ENCODE assay signal across 30 cellular contexts in the genomic region with DNA sequence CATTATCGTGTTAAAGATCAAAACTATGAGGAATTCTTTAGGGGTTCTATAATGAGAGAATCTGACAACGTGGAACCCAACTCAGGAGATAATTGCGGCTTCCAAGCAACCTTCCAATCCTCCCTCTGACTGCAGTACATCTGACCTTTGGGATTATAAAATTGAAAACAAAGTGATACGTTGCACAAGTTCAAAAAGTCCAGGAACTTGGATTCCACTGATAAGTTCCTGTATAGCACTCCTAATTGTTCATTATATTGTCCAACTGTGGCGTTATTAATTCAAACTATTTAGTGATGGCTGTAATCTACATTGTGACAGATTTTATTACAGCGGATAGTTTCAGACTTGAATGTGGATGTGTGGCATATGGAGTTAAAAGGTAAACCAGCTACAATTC. TPM values are rescaled to one million over a fixed set of nuclear protein-coding genes. Genes with fewer than 3 reads are reported as not detected.
"Had no signal": no experiment of that assay in that cellular context is flagged by ENCODE, and none has a peak within 500 bp of the region (broad histone marks: within the 10 kb centered on the region; RNA-seq: fewer than 3 reads in every experiment).

No MANE protein-coding gene starts in this region.

- FAIRE-seq: colon, endometrium, endothelial cell of umbilical vein, frontal cortex had no signal

- H3K4me3 ChIP-seq: colonic mucosa, coronary artery, dorsolateral prefrontal cortex, esophagus muscularis mucosa, esophagus squamous epithelium, gastrocnemius medialis, gastroesophageal sphincter, heart left ventricle, heart right ventricle had no signal

- H3K27me3 ChIP-seq: colonic mucosa, esophagus muscularis mucosa, esophagus squamous epithelium, foreskin keratinocyte, gastrocnemius medialis, gastroesophageal sphincter, heart left ventricle, heart right ventricle had no signal

- H3K36me3 ChIP-seq: colonic mucosa, esophagus muscularis mucosa, esophagus squamous epithelium, gastrocnemius medialis, gastroesophageal sphincter, heart left ventricle, heart right ventricle had no signal

- H3K27me3 Mint-ChIP-seq: dendritic cell treated with granulocyte-macrophage colony-stimulating factor and Interleukin-4, amounts not matched to agents 40 ng/mL and 50 ng/mL, for 4 days; effector memory CD8-positive, alpha-beta T cell had no signal

- H3K27ac Mint-ChIP-seq: dendritic cell treated with granulocyte-macrophage colony-stimulating factor and Interleukin-4, amounts not matched to agents 40 ng/mL and 50 ng/mL, for 4 days; effector memory CD8-positive, alpha-beta T cell; endodermal cell had no signal

- H3K4me3 Mint-ChIP-seq: dendritic cell treated with granulocyte-macrophage colony-stimulating factor and Interleukin-4, amounts not matched to agents 40 ng/mL and 50 ng/mL, for 4 days; effector memory CD8-positive, alpha-beta T cell; endodermal cell had no signal

- H3K9me3 ChIP-seq: colonic mucosa, esophagus muscularis mucosa, esophagus squamous epithelium, gastrocnemius medialis, gastroesophageal sphincter, heart left ventricle had no signal

- H3K27ac ChIP-seq: colonic mucosa, coronary artery, dorsolateral prefrontal cortex, epithelial cell of prostate, esophagus muscularis mucosa, esophagus squamous epithelium, foreskin keratinocyte, gastrocnemius medialis, gastroesophageal sphincter, heart left ventricle, heart right ventricle had no signal

- H3K9me3 Mint-ChIP-seq: endodermal cell had no signal

- DNase-seq: colonic mucosa; cortex of kidney; dermis blood vessel endothelial cell; dorsolateral prefrontal cortex; effector CD4-positive, alpha-beta T cell; effector CD8-positive, alpha-beta T cell; effector memory CD4-positive, alpha-beta T cell; effector memory CD8-positive, alpha-beta T cell; endodermal cell; erythroblast; esophagus squamous epithelium; foreskin fibroblast; foreskin keratinocyte; foreskin melanocyte; gastrocnemius medialis; glutamatergic neuron; head of caudate nucleus; heart left ventricle; heart right ventricle had no signal

- H3K4me1 ChIP-seq: colonic mucosa, esophagus muscularis mucosa, esophagus squamous epithelium, foreskin keratinocyte, gastrocnemius medialis, gastroesophageal sphincter, heart left ventricle, heart right ventricle had no signal

RNA-seq across cellular contexts. Expression of gene MALRD1, which starts 15.4 kb away (rescaled TPM):
- total RNA-seq: dermis blood vessel endothelial cell, dermis microvascular lymphatic vessel endothelial cell, endothelial cell of umbilical vein, glomerular endothelial cell had no signal
- polyA plus RNA-seq: endothelial cell of umbilical vein, foreskin keratinocyte had no signal
